Comparison of ENCODE assay signal across 15 cellular contexts in genomic region chr14:66069830-66070541, GRCh38.
DNase-seq lines count a peak whose midpoint lies in the region; ATAC-seq and TF ChIP-seq lines count a peak whose summit lies in the region.
"Had no signal": no experiment of that assay in that cellular context is flagged by ENCODE, and none has a peak within 500 bp of the region (broad histone marks: within the 10 kb centered on the region; RNA-seq: fewer than 3 reads in every experiment).

No MANE protein-coding gene starts in this region.

- no TSS peak for BruUV-seq in mammary epithelial cell (replicated peaks; lab: Mats Ljungman, UMichigan)

- CTCF ChIA-PET in mammary epithelial cell (lab: Charles Lee; ENCODE audit: low non-redundant PET) = no interaction called here

- H3K4me2 ChIP-seq in mammary epithelial cell (ENCODE audit: insufficient read depth, low read depth, low read length) (peak overlapping the region; percentile 47), neural progenitor cell (no peak overlapping the region)

- in situ Hi-C loops in mammary epithelial cell (cut with MboI; ENCODE audit: low sequenced_read_pairs in 2 of 2) = no loop called here

- peaks cover 3% of the 10 kb centered on the region for H3K27me3 Mint-ChIP-seq in neural progenitor cell (ENCODE audit: insufficient read depth, low read depth)
- H3K27me3 Mint-ChIP-seq: activated CD8-positive, alpha-beta T cell treated with anti-CD3 and anti-CD28 coated beads for 36 hours had no signal

- no peak for TF ChIP-seq CTCF in mammary epithelial cell (conservative IDR thresholded peaks at IDR 0.05 in 1 of 2, IDR thresholded peaks at IDR 0.05 in 1 of 2; ENCODE audit: extremely low read depth in 1 of 2, insufficient read depth in 1 of 2, low read depth in 1 of 2, low read length in 2 of 2)
- no peak for TF ChIP-seq CTCF in neural progenitor cell (IDR thresholded peaks at IDR 0.05)
- TF ChIP-seq CTCF in WERI-Rb-1 (IDR thresholded peaks at IDR 0.05; ENCODE audit: low read depth, low read length) = no peak

- dilution Hi-C loops in mammary epithelial cell (cut with HindIII; ENCODE audit: low sequenced_read_pairs) = no loop called here

- peaks cover 16% of the 10 kb centered on the region for H3K4me1 ChIP-seq in mammary epithelial cell (ENCODE audit: insufficient read depth, low read length)
- peaks cover 33% of the 10 kb centered on the region for H3K4me1 ChIP-seq in neural progenitor cell
- H3K4me1 ChIP-seq: pancreas, upper lobe of left lung had no signal

- 32% methylated on average over 7 of the region's 7 CpGs for WGBS in mammary epithelial cell (ENCODE audit: low coverage, missing lambda C conversion rate)

- H3K4me3 ChIP-seq in mammary epithelial cell (replicated peaks in 1 of 3; ENCODE audit: insufficient read depth in 1 of 3, low read depth in 2 of 3, low read length in 3 of 3) = no peak overlapping the region
- H3K4me3 ChIP-seq in neural progenitor cell = no peak overlapping the region
- H3K4me3 ChIP-seq in WERI-Rb-1 (ENCODE audit: low read depth, low read length) = no peak overlapping the region
- H3K4me3 ChIP-seq: pancreas, upper lobe of left lung had no signal

- no peak overlapping the region for H3K27ac Mint-ChIP-seq in neural progenitor cell
- H3K27ac Mint-ChIP-seq: activated CD8-positive, alpha-beta T cell treated with anti-CD3 and anti-CD28 coated beads for 36 hours had no signal

- H3K36me3 ChIP-seq in mammary epithelial cell (ENCODE audit: insufficient read depth, low read length) = no peaks in the 10 kb centered on the region
- H3K36me3 ChIP-seq in neural progenitor cell = no peaks in the 10 kb centered on the region
- H3K36me3 ChIP-seq in WERI-Rb-1 = no peaks in the 10 kb centered on the region
- H3K36me3 ChIP-seq: pancreas, upper lobe of left lung had no signal

- DNase-seq in COLO829 (ENCODE audit: low spot score) = peak; percentile 61
- peak; percentile 81 for DNase-seq in NCI-H226
- DNase-seq in mammary epithelial cell = peak; percentile 86
- DNase-seq in neural progenitor cell (ENCODE audit: low spot score) = no peak
- DNase-seq in DMS53 treated with DMSO at 0.1 percent for 48 hours (lab: John Stamatoyannopoulos, UW; ENCODE audit: unreplicated experiment) = no peak
- DNase-seq in WERI-Rb-1 = no peak
- no peak for DNase-seq in putamen (ENCODE audit: low spot score)
- DNase-seq: cortex of kidney, MV-4-11, NCI-H2227 treated with DMSO at 0.1 percent for 48 hours, upper lobe of left lung had no signal

- H2AFZ ChIP-seq in mammary epithelial cell (ENCODE audit: low read depth, low read length) (no peak overlapping the region), neural progenitor cell (replicated peaks) (peak overlapping the region; percentile 67)

- H3K27ac ChIP-seq in mammary epithelial cell (ENCODE audit: insufficient read depth, low read depth, low read length) (no peak overlapping the region), neural progenitor cell (no peak overlapping the region), WERI-Rb-1 (no peak overlapping the region)
- H3K27ac ChIP-seq: pancreas, upper lobe of left lung had no signal

- no peaks in the 10 kb centered on the region for H3K9me3 Mint-ChIP-seq in neural progenitor cell
- H3K9me3 Mint-ChIP-seq: activated CD8-positive, alpha-beta T cell treated with anti-CD3 and anti-CD28 coated beads for 36 hours; naive thymus-derived CD8-positive, alpha-beta T cell had no signal

- no peak overlapping the region for H3K9ac ChIP-seq in mammary epithelial cell (ENCODE audit: insufficient read depth, low read length)
- H3K9ac ChIP-seq in neural progenitor cell = no peak overlapping the region

- H3K9me3 ChIP-seq in mammary epithelial cell (replicated peaks; ENCODE audit: insufficient read depth, low read length) = no peaks in the 10 kb centered on the region
- H3K9me3 ChIP-seq in neural progenitor cell (ENCODE audit: low read depth) = no peaks in the 10 kb centered on the region
- H3K9me3 ChIP-seq in WERI-Rb-1 (ENCODE audit: severe bottlenecking) = no peaks in the 10 kb centered on the region
- H3K9me3 ChIP-seq: pancreas, upper lobe of left lung had no signal

- H3K79me2 ChIP-seq in mammary epithelial cell (ENCODE audit: insufficient read depth, low read length) = no peaks in the 10 kb centered on the region
- no peaks in the 10 kb centered on the region for H3K79me2 ChIP-seq in neural progenitor cell (ENCODE audit: low read depth)

- H4K20me1 ChIP-seq in mammary epithelial cell (ENCODE audit: insufficient read depth, low read length) (no peaks in the 10 kb centered on the region), neural progenitor cell (ENCODE audit: low read depth) (no peaks in the 10 kb centered on the region)

- no peaks in the 10 kb centered on the region for H3K36me3 Mint-ChIP-seq in neural progenitor cell
- H3K36me3 Mint-ChIP-seq: naive thymus-derived CD8-positive, alpha-beta T cell had no signal

- ATAC-seq in GM18867 (IDR thresholded peaks at IDR 0.05; ENCODE audit: unreplicated experiment) = no peak

- H3K4me3 Mint-ChIP-seq in neural progenitor cell = no peak overlapping the region
- H3K4me3 Mint-ChIP-seq: activated CD8-positive, alpha-beta T cell treated with anti-CD3 and anti-CD28 coated beads for 36 hours; naive thymus-derived CD8-positive, alpha-beta T cell had no signal

- peaks cover 35% of the 10 kb centered on the region for H3K4me1 Mint-ChIP-seq in neural progenitor cell

- H3K27me3 ChIP-seq in mammary epithelial cell (ENCODE audit: insufficient read depth, low read length) (no peaks in the 10 kb centered on the region), neural progenitor cell (no peaks in the 10 kb centered on the region), WERI-Rb-1 (ENCODE audit: insufficient read depth, low read depth, severe bottlenecking) (no peaks in the 10 kb centered on the region)
- H3K27me3 ChIP-seq: pancreas, upper lobe of left lung had no signal

- H3F3A ChIP-seq in neural progenitor cell (ENCODE audit: low read depth) = no peaks in the 10 kb centered on the region

- intact Hi-C loops in mammary epithelial cell (cut with micrococcal nuclease) = loop anchor here (1.0 to 2.0 kb wide), 3 partner anchors 109 to 906 kb away; partner anchors contain the start of gene FUT8

Comparison
In these comparisons a context has a peak if more than half of its experiments do, and no peak if none do; other contexts are left out.
1. DNase-seq: peak in COLO829 (single experiment), NCI-H226 (single experiment) and mammary epithelial cell (single experiment); none in neural progenitor cell (single experiment), DMS53 treated with DMSO at 0.1 percent for 48 hours (single experiment), WERI-Rb-1 (single experiment) and putamen (single experiment).